Comparison of ENCODE assay signal across 1 cellular context in the genomic region with DNA sequence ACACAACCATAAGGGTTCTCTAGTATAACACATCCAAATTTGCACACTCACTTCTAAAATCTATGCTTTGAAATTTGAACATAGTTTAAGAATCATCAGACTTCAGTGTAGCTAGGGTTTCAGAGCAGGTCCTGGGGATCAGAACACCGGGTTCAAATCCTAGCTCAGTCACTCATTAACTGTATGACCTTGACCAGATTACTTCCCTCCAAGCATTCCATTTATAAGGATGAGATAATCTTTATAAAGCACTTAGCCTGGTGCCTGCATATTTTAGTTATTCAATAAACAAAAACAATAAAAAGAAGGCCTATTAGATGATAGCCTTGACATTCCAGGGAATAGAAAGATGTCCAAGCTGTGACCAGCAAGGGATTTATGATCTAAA.
TF ChIP-seq lines count a peak whose summit lies in the region.

No MANE protein-coding gene starts in this region.

TF ChIP-seq in SK-N-SH, 30 proteins besides CTCF, POLR2A, EP300 and RAD21:
- TF ChIP-seq, protein P1, sequence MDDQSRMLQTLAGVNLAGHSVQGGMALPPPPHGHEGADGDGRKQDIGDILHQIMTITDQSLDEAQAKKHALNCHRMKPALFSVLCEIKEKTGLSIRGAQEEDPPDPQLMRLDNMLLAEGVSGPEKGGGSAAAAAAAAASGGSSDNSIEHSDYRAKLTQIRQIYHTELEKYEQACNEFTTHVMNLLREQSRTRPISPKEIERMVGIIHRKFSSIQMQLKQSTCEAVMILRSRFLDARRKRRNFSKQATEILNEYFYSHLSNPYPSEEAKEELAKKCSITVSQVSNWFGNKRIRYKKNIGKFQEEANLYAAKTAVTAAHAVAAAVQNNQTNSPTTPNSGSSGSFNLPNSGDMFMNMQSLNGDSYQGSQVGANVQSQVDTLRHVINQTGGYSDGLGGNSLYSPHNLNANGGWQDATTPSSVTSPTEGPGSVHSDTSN (IDR thresholded peaks at IDR 0.05), result no peak
- TF ChIP-seq FOXM1 (IDR thresholded peaks at IDR 0.05; ENCODE audit: low read depth) (no peak), RFX5 (IDR thresholded peaks at IDR 0.05; ENCODE audit: low read length) (no peak)
